14 cellular contexts compared by ENCODE assay signal in the genomic region with DNA sequence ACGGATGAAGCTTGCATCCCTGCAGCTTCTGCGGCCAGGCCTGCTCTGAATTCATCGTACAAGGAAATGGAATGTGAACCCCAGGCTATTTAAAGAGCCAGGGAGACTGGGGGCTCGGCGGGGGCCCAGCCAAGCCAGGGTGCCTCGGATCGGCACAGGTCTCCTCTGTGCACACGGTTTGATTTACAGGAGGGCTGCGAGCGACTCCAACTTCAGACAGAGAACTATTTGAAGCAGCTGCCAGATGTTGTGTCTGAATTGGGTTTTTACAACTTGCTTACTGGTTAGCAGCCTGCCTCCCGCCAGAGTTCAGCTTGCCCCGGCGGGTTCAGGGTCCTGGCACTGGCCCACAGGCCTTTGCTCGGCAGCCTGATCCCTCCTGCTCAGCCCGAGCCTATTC.
DNase-seq lines count a peak whose midpoint lies in the region; ATAC-seq and TF ChIP-seq lines count a peak whose summit lies in the region.
"Had no signal": no experiment of that assay in that cellular context is flagged by ENCODE, and none has a peak within 500 bp of the region (broad histone marks: within the 10 kb centered on the region; RNA-seq: fewer than 3 reads in every experiment).

No MANE protein-coding gene starts in this region.

- no peak overlapping the region for H3K9ac ChIP-seq in neuronal stem cell (ENCODE audit: low read depth, low read length, poor library complexity)

- H2AFZ ChIP-seq in neuronal stem cell (ENCODE audit: low read length): no peak overlapping the region

- 51 to 53% methylated on average over 15 of the region's 15 CpGs for WGBS in heart right ventricle, 2 donors
- WGBS in neuronal stem cell (ENCODE audit: extremely low coverage in 2 of 2, insufficient read length in 2 of 2, insufficient replicate concordance in 1 of 2), 2 donors: no CpG with 5 or more reads among the region's 15 CpGs

- H2BK5ac ChIP-seq in neuronal stem cell (ENCODE audit: low read length): no peak overlapping the region

- peak overlapping the region in 9 of 10 donors; percentile 43 to 83 (median 65) for H3K27ac ChIP-seq in heart right ventricle
- no peak overlapping the region for H3K27ac ChIP-seq in neuronal stem cell (replicated peaks; ENCODE audit: low read length)
- H3K27ac ChIP-seq in tibial artery: peak overlapping the region; percentile 80 to 88

- H2AK5ac ChIP-seq in neuronal stem cell (ENCODE audit: low read depth, low read length): peak overlapping the region; percentile 57

- no peaks in the 10 kb centered on the region for H3K9me3 ChIP-seq in heart right ventricle
- no peaks in the 10 kb centered on the region for H3K9me3 ChIP-seq in neuronal stem cell (replicated peaks in 1 of 2; ENCODE audit: control insufficient read depth in 2 of 2, insufficient read depth in 1 of 2, low read depth in 1 of 2, low read length in 2 of 2)
- no peaks in the 10 kb centered on the region for H3K9me3 ChIP-seq in tibial artery

- H3K27me3 ChIP-seq in heart right ventricle (no peaks in the 10 kb centered on the region), neuronal stem cell (ENCODE audit: control insufficient read depth in 3 of 3, insufficient read depth in 3 of 3, low read depth in 1 of 3, low read length in 3 of 3) (peaks cover 0 to 29% (median 0%) of the 10 kb centered on the region in 3 experiments), tibial artery (no peaks in the 10 kb centered on the region)

- H3K4me2 ChIP-seq in neuronal stem cell (ENCODE audit: insufficient read depth, low read length, poor library complexity, severe bottlenecking): no peak overlapping the region

- no peak for TF ChIP-seq CTCF in heart right ventricle (IDR thresholded peaks at IDR 0.05)
- no peak for TF ChIP-seq CTCF in tibial artery (IDR thresholded peaks at IDR 0.05)

- peak overlapping the region; percentile 85 for H3K14ac ChIP-seq in neuronal stem cell (ENCODE audit: low read length)

- intact Hi-C loops in heart right ventricle (cut with DNase I) (loop anchor here in 3 of 10 donors (1.0 to 5.0 kb wide), 3 partner anchors 32 to 84 kb away; a partner anchor contains a TSS), tibial artery (cut with DNase I; ENCODE audit: low total_unique reads) (no loop called here)

- H3K18ac ChIP-seq in neuronal stem cell (ENCODE audit: low read length): peak overlapping the region; percentile 35

- H4K91ac ChIP-seq in neuronal stem cell (ENCODE audit: low read depth, low read length, poor library complexity): no peak overlapping the region

- H2BK15ac ChIP-seq in neuronal stem cell (ENCODE audit: low read length): peak overlapping the region; percentile 12

- no peak overlapping the region for H2BK120ac ChIP-seq in neuronal stem cell (ENCODE audit: low read depth, low read length)

- ATAC-seq in heart right ventricle: peak in 2 of 8 donors; percentile 13 to 29
- no peak for ATAC-seq in GM21381 (IDR thresholded peaks at IDR 0.05; ENCODE audit: unreplicated experiment)
- ATAC-seq in HG02798 (IDR thresholded peaks at IDR 0.05; ENCODE audit: poor library complexity, unreplicated experiment): no peak
- ATAC-seq: HCT116 had no signal

- no peak overlapping the region for H3K4ac ChIP-seq in neuronal stem cell (ENCODE audit: low read length)

- H3K36me3 ChIP-seq in heart right ventricle (no peaks in the 10 kb centered on the region), neuronal stem cell (replicated peaks in 1 of 2; ENCODE audit: control insufficient read depth in 2 of 2, insufficient read depth in 2 of 2, low read length in 2 of 2) (no peaks in the 10 kb centered on the region), tibial artery (no peaks in the 10 kb centered on the region)

- H3K23ac ChIP-seq in neuronal stem cell (ENCODE audit: low read depth, low read length, poor library complexity): no peak overlapping the region

- no peak overlapping the region for H3K4me3 ChIP-seq in heart right ventricle
- H3K4me3 ChIP-seq in neuronal stem cell (ENCODE audit: low read length in 2 of 2): no peak overlapping the region
- H3K4me3 ChIP-seq in tibial artery: peak overlapping the region in 1 of 2 donors; percentile 24

- no peak overlapping the region for H2BK12ac ChIP-seq in neuronal stem cell (ENCODE audit: low read length)

- H3K4me1 ChIP-seq in heart right ventricle: peaks cover 8 to 51% (median 38%) of the 10 kb centered on the region in 9 donors
- H3K4me1 ChIP-seq in neuronal stem cell (ENCODE audit: control insufficient read depth in 2 of 2, insufficient read depth in 1 of 2, low read depth in 1 of 2, low read length in 2 of 2): peaks cover 0 to 13% of the 10 kb centered on the region in 2 donors
- H3K4me1 ChIP-seq in tibial artery: peaks cover 8 to 90% (median 75%) of the 10 kb centered on the region in 4 donors

- peak; percentile 23 for DNase-seq in astrocyte of the hippocampus (ENCODE audit: low read depth, low spot score)
- peak in 1 of 2 donors; percentile 60 for DNase-seq in heart right ventricle
- no peak for DNase-seq in neuronal stem cell (ENCODE audit: low spot score)
- DNase-seq in tibial artery: peak; percentile 71 to 90
- no peak for DNase-seq in activated CD4-positive, alpha-beta T cell treated with anti-CD3 and anti-CD28 coated beads, Interleukin-2, amount 50 U/mL, for 1 hour
- DNase-seq in NCI-H146 (lab: John Stamatoyannopoulos, UW): no peak
- DNase-seq: activated CD4-positive, alpha-beta T cell treated with anti-CD3 and anti-CD28 coated beads, Interleukin-2, amount 50 U/mL, for 48 hours; activated gamma-delta T cell treated with Interleukin-2 at 50 U/mL for 16 hours; NCI-H1092 treated with DMSO at 0.1 percent for 48 hours; NCI-H510A treated with DMSO at 0.1 percent for 48 hours; stimulated activated CD8-positive, alpha-beta memory T cell treated with anti-CD3 and anti-CD28 coated beads, Interleukin-4, amount 100 ng/mL, for 48 hours had no signal

- no peaks in the 10 kb centered on the region for H3K79me1 ChIP-seq in neuronal stem cell (ENCODE audit: low read depth, low read length)

- H4K8ac ChIP-seq in neuronal stem cell (ENCODE audit: low read depth, low read length): no peak overlapping the region

Comparison
In these comparisons a context has a peak if more than half of its experiments do, and no peak if none do; other contexts are left out.
1. DNase-seq: peak in astrocyte of the hippocampus (single experiment) and tibial artery (2 of 2); none in neuronal stem cell (single experiment), activated CD4-positive, alpha-beta T cell treated with anti-CD3 and anti-CD28 coated beads, Interleukin-2, amount 50 U/mL, for 1 hour (single experiment) and NCI-H146 (single experiment).